In the genomic region with DNA sequence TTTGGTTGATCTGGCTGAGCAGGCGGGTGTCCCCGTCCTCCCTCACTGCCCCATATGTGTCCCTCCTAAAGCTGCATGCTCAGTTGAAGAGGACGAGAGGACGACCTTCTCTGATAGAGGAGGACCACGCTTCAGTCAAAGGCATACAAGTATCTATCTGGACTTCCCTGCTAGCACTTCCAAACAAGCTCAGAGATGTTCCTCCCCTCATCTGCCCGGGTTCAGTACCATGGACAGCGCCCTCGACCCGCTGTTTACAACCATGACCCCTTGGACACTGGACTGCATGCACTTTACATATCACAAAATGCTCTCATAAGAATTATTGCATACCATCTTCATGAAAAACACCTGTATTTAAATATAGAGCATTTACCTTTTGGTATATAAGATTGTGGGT, we compare ENCODE assay signal across 10 cellular contexts. TPM values are rescaled to one million over a fixed set of nuclear protein-coding genes. Genes with fewer than 3 reads are reported as not detected.
DNase-seq lines count a peak whose midpoint lies in the region; ATAC-seq, FAIRE-seq and TF ChIP-seq lines count a peak whose summit lies in the region.
"Had no signal": no experiment of that assay in that cellular context is flagged by ENCODE, and none has a peak within 500 bp of the region (broad histone marks: within the 10 kb centered on the region; RNA-seq: fewer than 3 reads in every experiment).

No MANE protein-coding gene starts in this region.

- DNase-seq in A549 (ENCODE audit: low read depth in 1 of 2, low spot score in 1 of 2) (peak; percentile 43 to 51), myocyte (ENCODE audit: low read depth) (peak; percentile 83), superior temporal gyrus (ENCODE audit: extremely low spot score) (peak; percentile 64), NCI-H446 treated with DMSO at 0.1 percent for 48 hours (lab: John Stamatoyannopoulos, UW) (no peak)
- DNase-seq in activated CD4-positive, alpha-beta T cell treated with anti-CD3 and anti-CD28 coated beads, Interleukin-2, amount 50 U/mL, for 24 hours (ENCODE audit: low read depth in 1 of 2, low spot score in 1 of 2): peak; percentile 8 to 21
- DNase-seq in effector CD8-positive, alpha-beta T cell (lab: John Stamatoyannopoulos, UW): peak; percentile 22

- TF ChIP-seq CTCF in A549 (IDR thresholded peaks at IDR 0.05): no peak

- no peak overlapping the region for H3K4me3 ChIP-seq in A549
- H3K4me3 ChIP-seq: BLaER1 treated with 17β-estradiol and CSF1 and Interleukin-3, amounts not matched to agents 10 nM and 100 nM had no signal

- POLR2A ChIA-PET in A549 (lab: Yijun Ruan, JAX): interaction anchor here (1.1 kb wide), 1 partner anchor 169 kb away, joined by 4 read pairs; the partner anchor contains the start of gene UFSP1

- WGBS in A549 (ENCODE audit: missing lambda C conversion rate): 24% methylated on average over 9 of the region's 9 CpGs

- ATAC-seq in A549 (peak in 1 of 2 experiments; percentile 50; a peak in 2 of 6 replicates), GM19463 (IDR thresholded peaks at IDR 0.05; ENCODE audit: unreplicated experiment) (no peak)

- no peak for TF ChIP-seq POLR2A in A549 (IDR thresholded peaks at IDR 0.05; ENCODE audit: low read length)

- no peak for TF ChIP-seq EP300 in A549 (IDR thresholded peaks at IDR 0.05)
- TF ChIP-seq EP300 in Ishikawa (IDR thresholded peaks at IDR 0.05; ENCODE audit: borderline replicate concordance): no peak

- no peaks in the 10 kb centered on the region for H3K9me3 ChIP-seq in A549
- H3K9me3 ChIP-seq: BLaER1 treated with 17β-estradiol and CSF1 and Interleukin-3, amounts not matched to agents 10 nM and 100 nM had no signal

- H3K27ac ChIP-seq in A549: no peak overlapping the region
- H3K27ac ChIP-seq: BLaER1 treated with 17β-estradiol and CSF1 and Interleukin-3, amounts not matched to agents 10 nM and 100 nM; VCaP had no signal

- CTCF ChIA-PET in A549 (lab: Yijun Ruan, JAX): interaction anchor here (0.6 to 4.0 kb wide), 49 partner anchors 9 to 399 kb away, joined by 3 to 45 read pairs (median 6); partner anchors contain the start of genes ACHE, EPO, MUC12 and MUC17

- no peak for TF ChIP-seq RAD21 in A549 (conservative IDR thresholded peaks at IDR 0.05 in 1 of 2, IDR thresholded peaks at IDR 0.05 in 1 of 2)
- 0 out of 2 replicates have a peak, but pooled peaks have one; percentile 3 for TF ChIP-seq RAD21 in Ishikawa (IDR thresholded peaks at IDR 0.05; ENCODE audit: low read depth)

- FAIRE-seq in A549 (lab: Jason Lieb, UNC): no peak

- H3K4me1 ChIP-seq in A549: no peaks in the 10 kb centered on the region

- H3K4me2 ChIP-seq in A549: no peak overlapping the region
- H3K4me2 ChIP-seq: BLaER1 treated with 17β-estradiol and CSF1 and Interleukin-3, amounts not matched to agents 10 nM and 100 nM had no signal

TF ChIP-seq in A549, 52 proteins besides CTCF, POLR2A, EP300 and RAD21 (continues in another document):
- TF ChIP-seq HES2 (IDR thresholded peaks at IDR 0.05) (no peak), CBX2 (IDR thresholded peaks at IDR 0.05; ENCODE audit: borderline replicate concordance, low read depth) (no peak), EHMT2 (IDR thresholded peaks at IDR 0.05; ENCODE audit: low read depth) (peak; percentile 64; the same call in 1 of the 2 replicates), HMGXB4 (CRISPR knock-in tag; IDR thresholded peaks at IDR 0.05; ENCODE audit: borderline replicate concordance) (no peak), HOXB5 (CRISPR knock-in tag; IDR thresholded peaks at IDR 0.05) (no peak), ZC3H11A (IDR thresholded peaks at IDR 0.05) (no peak)
- TF ChIP-seq, protein P1, sequence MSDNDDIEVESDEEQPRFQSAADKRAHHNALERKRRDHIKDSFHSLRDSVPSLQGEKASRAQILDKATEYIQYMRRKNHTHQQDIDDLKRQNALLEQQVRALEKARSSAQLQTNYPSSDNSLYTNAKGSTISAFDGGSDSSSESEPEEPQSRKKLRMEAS (IDR thresholded peaks at IDR 0.05): no peak

TF ChIP-seq in Ishikawa, 13 proteins besides CTCF, POLR2A, EP300 and RAD21:
- TF ChIP-seq USF1 (IDR thresholded peaks at IDR 0.05): no peak
- TF ChIP-seq, protein P2, sequence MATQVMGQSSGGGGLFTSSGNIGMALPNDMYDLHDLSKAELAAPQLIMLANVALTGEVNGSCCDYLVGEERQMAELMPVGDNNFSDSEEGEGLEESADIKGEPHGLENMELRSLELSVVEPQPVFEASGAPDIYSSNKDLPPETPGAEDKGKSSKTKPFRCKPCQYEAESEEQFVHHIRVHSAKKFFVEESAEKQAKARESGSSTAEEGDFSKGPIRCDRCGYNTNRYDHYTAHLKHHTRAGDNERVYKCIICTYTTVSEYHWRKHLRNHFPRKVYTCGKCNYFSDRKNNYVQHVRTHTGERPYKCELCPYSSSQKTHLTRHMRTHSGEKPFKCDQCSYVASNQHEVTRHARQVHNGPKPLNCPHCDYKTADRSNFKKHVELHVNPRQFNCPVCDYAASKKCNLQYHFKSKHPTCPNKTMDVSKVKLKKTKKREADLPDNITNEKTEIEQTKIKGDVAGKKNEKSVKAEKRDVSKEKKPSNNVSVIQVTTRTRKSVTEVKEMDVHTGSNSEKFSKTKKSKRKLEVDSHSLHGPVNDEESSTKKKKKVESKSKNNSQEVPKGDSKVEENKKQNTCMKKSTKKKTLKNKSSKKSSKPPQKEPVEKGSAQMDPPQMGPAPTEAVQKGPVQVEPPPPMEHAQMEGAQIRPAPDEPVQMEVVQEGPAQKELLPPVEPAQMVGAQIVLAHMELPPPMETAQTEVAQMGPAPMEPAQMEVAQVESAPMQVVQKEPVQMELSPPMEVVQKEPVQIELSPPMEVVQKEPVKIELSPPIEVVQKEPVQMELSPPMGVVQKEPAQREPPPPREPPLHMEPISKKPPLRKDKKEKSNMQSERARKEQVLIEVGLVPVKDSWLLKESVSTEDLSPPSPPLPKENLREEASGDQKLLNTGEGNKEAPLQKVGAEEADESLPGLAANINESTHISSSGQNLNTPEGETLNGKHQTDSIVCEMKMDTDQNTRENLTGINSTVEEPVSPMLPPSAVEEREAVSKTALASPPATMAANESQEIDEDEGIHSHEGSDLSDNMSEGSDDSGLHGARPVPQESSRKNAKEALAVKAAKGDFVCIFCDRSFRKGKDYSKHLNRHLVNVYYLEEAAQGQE (IDR thresholded peaks at IDR 0.05; ENCODE audit: low read depth): peak; percentile 98
- TF ChIP-seq TEAD4 (IDR thresholded peaks at IDR 0.05): no peak
TF ChIP-seq in Ishikawa: peak in this region for 1.

RNA-seq across cellular contexts. Expression of gene TRIM56, which starts 26.9 kb away (rescaled TPM):
- 3.9 and 5.2 TPM in 2 replicates for polyA plus RNA-seq in A549 (2011; rRNA removed)
- 3.2 and 4.2 TPM in 2 replicates for polyA plus RNA-seq in A549 (2012; cell fraction: cytosol; rRNA removed)
- polyA plus RNA-seq in A549 (2012; cell fraction: nucleus; rRNA removed): 8.2 and 9.8 TPM in 2 replicates
- polyA plus RNA-seq in A549 (2017; fragmentation: RNase III; extraction: RNeasy Plus Mini Kit Qiagen cat#74134 plus additional on column Dnase treatment): 15.6 to 17.8 TPM (median 16.5 TPM) in 3 replicates
- 8.1 and 14.2 TPM in 2 replicates for polyA minus RNA-seq in A549 (2011; rRNA and poly(A)+ RNA removed)
- total RNA-seq in myocyte: 7.8 and 7.9 TPM in 2 replicates
- 15.3 TPM for polyA plus RNA-seq in myocyte (2012)

RNA-seq across cellular contexts. Expression of gene MUC17, which starts 38.5 kb away (rescaled TPM):
- polyA plus RNA-seq in A549 (2011; rRNA removed) (0.01 and 0.03 TPM in 2 replicates), A549 (2017; fragmentation: RNase III; extraction: RNeasy Plus Mini Kit Qiagen cat#74134 plus additional on column Dnase treatment) (not detected in 3 replicates)
- under 0.01 TPM in 1 of 2 replicates, not detected in the other for polyA plus RNA-seq in A549 (2012; cell fraction: cytosol; rRNA removed)
- polyA plus RNA-seq in A549 (2012; cell fraction: nucleus; rRNA removed): 0.01 and 0.02 TPM in 2 replicates
- 0.04 and 0.05 TPM in 2 replicates for polyA minus RNA-seq in A549 (2011; rRNA and poly(A)+ RNA removed)
- not detected in 2 replicates for total RNA-seq in myocyte
- not detected for polyA plus RNA-seq in myocyte (2012)
